Comparison of ENCODE assay signal across 30 cellular contexts in genomic region chr11:116603783-116604323, GRCh38.
"Had no signal": no experiment of that assay in that cellular context is flagged by ENCODE, and none has a peak within 500 bp of the region (broad histone marks: within the 10 kb centered on the region; RNA-seq: fewer than 3 reads in every experiment).

No MANE protein-coding gene starts in this region.

- H3K4me1 ChIP-seq: colonic mucosa, gastrocnemius medialis, right lobe of liver had no signal

- H3K27me3 Mint-ChIP-seq: activated naive CD4-positive, alpha-beta T cell treated with anti-CD3 and anti-CD28 coated beads, Interleukin-2, amount 10 ng/mL, durations not matched to agents 7 days and 5 days; activated naive CD8-positive, alpha-beta T cell treated with anti-CD3 and anti-CD28 coated beads, Interleukin-2, amount 10 ng/mL, durations not matched to agents 7 days and 5 days had no signal

- H3K27ac Mint-ChIP-seq: activated CD8-positive, alpha-beta T cell treated with anti-CD3 and anti-CD28 coated beads for 36 hours; activated naive CD4-positive, alpha-beta T cell treated with anti-CD3 and anti-CD28 coated beads, Interleukin-2, amount 10 ng/mL, durations not matched to agents 7 days and 5 days; activated naive CD8-positive, alpha-beta T cell treated with anti-CD3 and anti-CD28 coated beads, Interleukin-2, amount 10 ng/mL, durations not matched to agents 7 days and 5 days; activated T-cell treated with anti-CD3 and anti-CD28 coated beads, Interleukin-2, amount 50 U/mL, for 72 hours; brain; naive thymus-derived CD8-positive, alpha-beta T cell; progenitor cell of endocrine pancreas; stimulated activated effector memory CD8-positive, alpha-beta T cell treated with anti-CD3 and anti-CD28 coated beads, Interleukin-12 subunit alpha, Interleukin-12 subunit beta, amount 100 ng/mL, for 72 hours; stimulated activated naive CD8-positive, alpha-beta T cell treated with anti-CD3 and anti-CD28 coated beads, Interleukin-15, Interleukin-2, amounts not matched to agents 100 ng/mL and 50 ng/mL, for 24 hours; T-helper 17 cell; WTC11 had no signal

- ATAC-seq: activated CD8-positive, alpha-beta T cell treated with anti-CD3 and anti-CD28 coated beads for 36 hours; activated T-cell treated with anti-CD3 and anti-CD28 coated beads, Interleukin-2, amount 50 U/mL, for 72 hours; gastrocnemius medialis; left cardiac atrium; naive thymus-derived CD8-positive, alpha-beta T cell; SK-N-SH treated with all-trans-retinoic acid at 6 μM for 48 hours; stimulated activated effector memory CD8-positive, alpha-beta T cell treated with anti-CD3 and anti-CD28 coated beads, Interleukin-12 subunit alpha, Interleukin-12 subunit beta, amount 100 ng/mL, for 72 hours; T-helper 17 cell; WTC11 had no signal

- H3K36me3 Mint-ChIP-seq: activated naive CD4-positive, alpha-beta T cell treated with anti-CD3 and anti-CD28 coated beads, Interleukin-2, amount 10 ng/mL, durations not matched to agents 7 days and 5 days; activated naive CD8-positive, alpha-beta T cell treated with anti-CD3 and anti-CD28 coated beads, Interleukin-2, amount 10 ng/mL, durations not matched to agents 7 days and 5 days; brain; naive thymus-derived CD8-positive, alpha-beta T cell; stimulated activated effector memory CD8-positive, alpha-beta T cell treated with anti-CD3 and anti-CD28 coated beads, Interleukin-12 subunit alpha, Interleukin-12 subunit beta, amount 100 ng/mL, for 72 hours; WTC11 had no signal

- H3K4me1 Mint-ChIP-seq: activated naive CD4-positive, alpha-beta T cell treated with anti-CD3 and anti-CD28 coated beads, Interleukin-2, amount 10 ng/mL, durations not matched to agents 7 days and 5 days; activated naive CD8-positive, alpha-beta T cell treated with anti-CD3 and anti-CD28 coated beads, Interleukin-2, amount 10 ng/mL, durations not matched to agents 7 days and 5 days; naive thymus-derived CD8-positive, alpha-beta T cell; stimulated activated effector memory CD8-positive, alpha-beta T cell treated with anti-CD3 and anti-CD28 coated beads, Interleukin-12 subunit alpha, Interleukin-12 subunit beta, amount 100 ng/mL, for 72 hours; T-helper 17 cell had no signal

- H3K9me3 ChIP-seq: ascending aorta, colonic mucosa, gastrocnemius medialis, right lobe of liver, uterus had no signal

- H3K36me3 ChIP-seq: ascending aorta, cardiac muscle cell, colonic mucosa, gastrocnemius medialis, right lobe of liver, uterus had no signal

- H3K9me3 Mint-ChIP-seq: activated CD8-positive, alpha-beta T cell treated with anti-CD3 and anti-CD28 coated beads for 36 hours; activated naive CD4-positive, alpha-beta T cell treated with anti-CD3 and anti-CD28 coated beads, Interleukin-2, amount 10 ng/mL, durations not matched to agents 7 days and 5 days; activated naive CD8-positive, alpha-beta T cell treated with anti-CD3 and anti-CD28 coated beads, Interleukin-2, amount 10 ng/mL, durations not matched to agents 7 days and 5 days; stimulated activated naive CD8-positive, alpha-beta T cell treated with anti-CD3 and anti-CD28 coated beads, Interleukin-15, Interleukin-2, amounts not matched to agents 100 ng/mL and 50 ng/mL, for 24 hours; WTC11 had no signal

- H3K4me3 ChIP-seq: ascending aorta, cardiac muscle cell, colonic mucosa, dorsolateral prefrontal cortex, gastrocnemius medialis, right lobe of liver, uterus had no signal

- H3K4me3 Mint-ChIP-seq: activated CD8-positive, alpha-beta T cell treated with anti-CD3 and anti-CD28 coated beads for 36 hours; activated naive CD4-positive, alpha-beta T cell treated with anti-CD3 and anti-CD28 coated beads, Interleukin-2, amount 10 ng/mL, durations not matched to agents 7 days and 5 days; activated naive CD8-positive, alpha-beta T cell treated with anti-CD3 and anti-CD28 coated beads, Interleukin-2, amount 10 ng/mL, durations not matched to agents 7 days and 5 days; activated T-cell treated with anti-CD3 and anti-CD28 coated beads, Interleukin-2, amount 50 U/mL, for 72 hours; brain; naive thymus-derived CD8-positive, alpha-beta T cell; stimulated activated effector memory CD8-positive, alpha-beta T cell treated with anti-CD3 and anti-CD28 coated beads, Interleukin-12 subunit alpha, Interleukin-12 subunit beta, amount 100 ng/mL, for 72 hours; stimulated activated naive CD8-positive, alpha-beta T cell treated with anti-CD3 and anti-CD28 coated beads, Interleukin-15, Interleukin-2, amounts not matched to agents 100 ng/mL and 50 ng/mL, for 24 hours; T-helper 17 cell; WTC11 had no signal

- DNase-seq: activated CD4-positive, alpha-beta T cell treated with anti-CD3 and anti-CD28 coated beads, Interleukin-2, amount 50 U/mL, for 1 hour; activated CD8-positive, alpha-beta T cell treated with anti-CD3 and anti-CD28 coated beads for 36 hours; activated gamma-delta T cell; activated naive CD4-positive, alpha-beta T cell treated with anti-CD3 and anti-CD28 coated beads, Interleukin-2, amount 10 ng/mL, durations not matched to agents 7 days and 5 days; activated naive CD8-positive, alpha-beta T cell treated with anti-CD3 and anti-CD28 coated beads, Interleukin-2, amount 10 ng/mL, durations not matched to agents 7 days and 5 days; activated T-cell treated with anti-CD3 and anti-CD28 coated beads for 4 hours; activated T-cell treated with anti-CD3 and anti-CD28 coated beads, Interleukin-2, amount 50 U/mL, for 72 hours; cerebellar nuclear complex; colonic mucosa; effector memory CD4-positive, alpha-beta T cell; erythroblast; gastrocnemius medialis; glutamatergic neuron; left cardiac atrium; midbrain; small intestine; stimulated activated CD4-positive, alpha-beta T cell treated with anti-CD3 and anti-CD28 coated beads, Interleukin-4, amount 100 ng/mL, for 24 hours; T-helper 17 cell; uterus had no signal
